ENCODE assay signal across 1 cellular context in the genomic region with DNA sequence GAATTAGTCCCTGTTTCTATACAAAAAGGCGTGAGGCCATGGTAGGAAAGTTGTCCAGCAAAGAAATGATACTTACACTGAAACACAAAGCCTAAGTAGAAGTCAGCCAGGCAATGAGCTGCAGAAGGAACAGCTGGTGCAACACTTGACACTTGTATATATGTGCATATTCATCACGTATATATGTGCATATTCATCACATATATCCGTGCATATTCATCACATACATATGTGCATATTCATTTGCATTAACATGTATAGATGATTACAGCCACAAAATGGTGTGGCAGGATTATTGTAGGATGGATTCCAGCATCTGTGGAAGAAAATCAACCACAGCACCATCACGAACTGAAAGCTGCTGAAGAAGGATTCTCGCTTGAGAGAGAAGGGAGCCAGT.
TF ChIP-seq lines count a peak whose summit lies in the region.

No MANE protein-coding gene starts in this region.

TF ChIP-seq in H1, 55 proteins besides CTCF, POLR2A, EP300 and RAD21 (continued from another document):
- TF ChIP-seq, protein P1, sequence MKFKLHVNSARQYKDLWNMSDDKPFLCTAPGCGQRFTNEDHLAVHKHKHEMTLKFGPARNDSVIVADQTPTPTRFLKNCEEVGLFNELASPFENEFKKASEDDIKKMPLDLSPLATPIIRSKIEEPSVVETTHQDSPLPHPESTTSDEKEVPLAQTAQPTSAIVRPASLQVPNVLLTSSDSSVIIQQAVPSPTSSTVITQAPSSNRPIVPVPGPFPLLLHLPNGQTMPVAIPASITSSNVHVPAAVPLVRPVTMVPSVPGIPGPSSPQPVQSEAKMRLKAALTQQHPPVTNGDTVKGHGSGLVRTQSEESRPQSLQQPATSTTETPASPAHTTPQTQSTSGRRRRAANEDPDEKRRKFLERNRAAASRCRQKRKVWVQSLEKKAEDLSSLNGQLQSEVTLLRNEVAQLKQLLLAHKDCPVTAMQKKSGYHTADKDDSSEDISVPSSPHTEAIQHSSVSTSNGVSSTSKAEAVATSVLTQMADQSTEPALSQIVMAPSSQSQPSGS (IDR thresholded peaks at IDR 0.05; ENCODE audit: low read length), result no peak
- TF ChIP-seq GABPA (IDR thresholded peaks at IDR 0.05; ENCODE audit: borderline replicate concordance, insufficient read depth, low read length) (no peak), POU5F1 (IDR thresholded peaks at IDR 0.05; ENCODE audit: low read depth, low read length) (peak; percentile 87), RXRA (IDR thresholded peaks at IDR 0.05; ENCODE audit: insufficient read depth, low read depth, low read length) (no peak), MAFK (IDR thresholded peaks at IDR 0.05; ENCODE audit: low read depth, low read length) (no peak)
- TF ChIP-seq, protein P2, sequence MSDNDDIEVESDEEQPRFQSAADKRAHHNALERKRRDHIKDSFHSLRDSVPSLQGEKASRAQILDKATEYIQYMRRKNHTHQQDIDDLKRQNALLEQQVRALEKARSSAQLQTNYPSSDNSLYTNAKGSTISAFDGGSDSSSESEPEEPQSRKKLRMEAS (IDR thresholded peaks at IDR 0.05), result no peak
